Comparison of ENCODE assay signal across 9 cellular contexts in genomic region chr16:30382398-30383015, GRCh38. TPM values are rescaled to one million over a fixed set of nuclear protein-coding genes. Genes with fewer than 3 reads are reported as not detected.
DNase-seq lines count a peak whose midpoint lies in the region; ATAC-seq and TF ChIP-seq lines count a peak whose summit lies in the region.
"Had no signal": no experiment of that assay in that cellular context is flagged by ENCODE, and none has a peak within 500 bp of the region (broad histone marks: within the 10 kb centered on the region; RNA-seq: fewer than 3 reads in every experiment).

SEPTIN1 (minus strand) TSS chr16:30382561; CDS start chr16:30382542, 19 bp downstream.

- no peaks in the 10 kb centered on the region for H3K27me3 ChIP-seq in tibial nerve

- DNase-seq in GM13977 (ENCODE audit: low spot score), result peak; percentile 72
- peak; percentile 56 to 89 (median 64) for DNase-seq in T-helper 1 cell
- DNase-seq in activated naive CD8-positive, alpha-beta T cell treated with anti-CD3 and anti-CD28 coated beads, Interleukin-2, amount 50 U/mL, for 16 hours (ENCODE audit: low read depth, low spot score), result peak; percentile 29
- peak; percentile 79 for DNase-seq in stimulated activated CD4-positive, alpha-beta T cell treated with anti-CD3 and anti-CD28 coated beads, Interleukin-4, amount 100 ng/mL, for 24 hours
- DNase-seq in tibial nerve (ENCODE audit: low spot score in 2 of 2), result no peak
- DNase-seq in NCI-H82 (lab: John Stamatoyannopoulos, UW), result no peak

- H3K36me3 ChIP-seq in tibial nerve, result no peaks in the 10 kb centered on the region

- TF ChIP-seq POLR2A in tibial nerve (IDR thresholded peaks at IDR 0.05), result no peak

- H3K4me1 ChIP-seq in tibial nerve, result peaks cover 0 to 20% (median 4%) of the 10 kb centered on the region in 4 donors

- ATAC-seq in GM21825 (IDR thresholded peaks at IDR 0.05; ENCODE audit: unreplicated experiment) (no peak), GM21381 (IDR thresholded peaks at IDR 0.05; ENCODE audit: unreplicated experiment) (no peak)
- ATAC-seq: HCT116 had no signal

- H3K27ac ChIP-seq in tibial nerve, result peak within 1 kb of the TSS in 2 of 4 donors; percentile 48 to 69

- in situ Hi-C loops in GM13977 (cut with MboI; ENCODE audit: low pct_unique_long_range_greater_than_20kb, low sequenced_read_pairs, unreplicated experiment), result no loop called here

- no peak for TF ChIP-seq EP300 in tibial nerve (IDR thresholded peaks at IDR 0.05)

- TF ChIP-seq CTCF in GM13977 (IDR thresholded peaks at IDR 0.05; ENCODE audit: extremely low read depth, insufficient read depth, missing control alignments) (no peak), tibial nerve (IDR thresholded peaks at IDR 0.05) (no peak)

- no peaks in the 10 kb centered on the region for H3K9me3 ChIP-seq in tibial nerve

- peak within 1 kb of the TSS in 1 of 4 donors; percentile 27 for H3K4me3 ChIP-seq in tibial nerve

- 58 to 71% methylated on average over 7 to 10 of the region's 11 CpGs for WGBS in tibial nerve, 2 donors

RNA-seq across cellular contexts. Expression of gene SEPTIN1, which starts in this region (rescaled TPM):
- 1 to 10 TPM in 3 of 4 donors, not detected in 1; 1.4 to 4.8 (median 3.6) TPM for total RNA-seq in tibial nerve

Comparison
In these comparisons a context has a peak if more than half of its experiments do, and no peak if none do; other contexts are left out.
1. DNase-seq: peak in GM13977 (single experiment), T-helper 1 cell (5 of 5), activated naive CD8-positive, alpha-beta T cell treated with anti-CD3 and anti-CD28 coated beads, Interleukin-2, amount 50 U/mL, for 16 hours (single experiment) and stimulated activated CD4-positive, alpha-beta T cell treated with anti-CD3 and anti-CD28 coated beads, Interleukin-4, amount 100 ng/mL, for 24 hours (single experiment); none in tibial nerve (0 of 2) and NCI-H82 (single experiment).